9 cellular contexts compared by ENCODE assay signal in genomic region chr9:96020300-96020821, GRCh38.
DNase-seq lines count a peak whose midpoint lies in the region; ATAC-seq, FAIRE-seq and TF ChIP-seq lines count a peak whose summit lies in the region.
"Had no signal": no experiment of that assay in that cellular context is flagged by ENCODE, and none has a peak within 500 bp of the region (broad histone marks: within the 10 kb centered on the region; RNA-seq: fewer than 3 reads in every experiment).

No MANE protein-coding gene starts in this region.

- CTCF ChIA-PET in Calu3 (lab: Charles Lee) = no interaction called here

- no peaks in the 10 kb centered on the region for H3K4me1 Mint-ChIP-seq in Calu3 (ENCODE audit: low read depth, unreplicated experiment)
- peaks cover 7% of the 10 kb centered on the region for H3K4me1 Mint-ChIP-seq in progenitor cell of endocrine pancreas (ENCODE audit: low read depth)

- H3K4me3 ChIP-seq in WI38 (ENCODE audit: low read depth, low read length) (peak overlapping the region; percentile 52), foreskin fibroblast (ENCODE audit: low read depth in 1 of 2, low read length in 2 of 2) (peak overlapping the region; percentile 52 to 56)

- no peak for ATAC-seq in GM18520 (IDR thresholded peaks at IDR 0.05; ENCODE audit: unreplicated experiment)

- H3K36me3 Mint-ChIP-seq in Calu3 (ENCODE audit: insufficient read depth, unreplicated experiment) (peaks cover 5% of the 10 kb centered on the region), progenitor cell of endocrine pancreas (ENCODE audit: insufficient read depth) (peaks cover 5% of the 10 kb centered on the region)

- H3K4me3 Mint-ChIP-seq in Calu3 (ENCODE audit: low read depth, unreplicated experiment) (peak overlapping the region; percentile 77), progenitor cell of endocrine pancreas (ENCODE audit: low read depth) (peak overlapping the region; percentile 61)

- H3K27me3 Mint-ChIP-seq in Calu3 (ENCODE audit: unreplicated experiment) (peaks cover 63% of the 10 kb centered on the region), progenitor cell of endocrine pancreas (peaks cover 70% of the 10 kb centered on the region)

- H3K9me3 Mint-ChIP-seq in Calu3 (ENCODE audit: low read depth, unreplicated experiment) = no peaks in the 10 kb centered on the region
- H3K9me3 Mint-ChIP-seq in progenitor cell of endocrine pancreas (ENCODE audit: low read depth) = no peaks in the 10 kb centered on the region

- no peak overlapping the region for H3K27ac Mint-ChIP-seq in Calu3 (ENCODE audit: unreplicated experiment)
- no peak overlapping the region for H3K27ac Mint-ChIP-seq in progenitor cell of endocrine pancreas

- DNase-seq in Calu3 (no peak), foreskin fibroblast (no peak), progenitor cell of endocrine pancreas (ENCODE audit: low spot score, unreplicated experiment) (no peak), NCI-H510A treated with DMSO at 0.1 percent for 48 hours (lab: John Stamatoyannopoulos, UW) (no peak), urothelium cell line (ENCODE audit: low spot score) (no peak), AML-193 (lab: John Stamatoyannopoulos, UW) (no peak)
- DNase-seq: foreskin melanocyte had no signal

- no peak for FAIRE-seq in urothelium cell line (lab: Jason Lieb, UNC)

- intact Hi-C loops in Calu3 (cut with micrococcal nuclease; ENCODE audit: unreplicated experiment) = no loop called here

- no TSS peak for BruUV-seq in Calu3 (replicated peaks; lab: Mats Ljungman, UMichigan)

- TF ChIP-seq CTCF in Calu3 (IDR thresholded peaks at IDR 0.05; ENCODE audit: unreplicated experiment) (no peak), WI38 (IDR thresholded peaks at IDR 0.05; ENCODE audit: low read depth, low read length) (no peak), foreskin fibroblast (IDR thresholded peaks at IDR 0.05; ENCODE audit: low read depth, low read length) (no peak), progenitor cell of endocrine pancreas (IDR thresholded peaks at IDR 0.05; ENCODE audit: unreplicated experiment) (no peak)
